Comparison of ENCODE assay signal across 2 cellular contexts in the genomic region with DNA sequence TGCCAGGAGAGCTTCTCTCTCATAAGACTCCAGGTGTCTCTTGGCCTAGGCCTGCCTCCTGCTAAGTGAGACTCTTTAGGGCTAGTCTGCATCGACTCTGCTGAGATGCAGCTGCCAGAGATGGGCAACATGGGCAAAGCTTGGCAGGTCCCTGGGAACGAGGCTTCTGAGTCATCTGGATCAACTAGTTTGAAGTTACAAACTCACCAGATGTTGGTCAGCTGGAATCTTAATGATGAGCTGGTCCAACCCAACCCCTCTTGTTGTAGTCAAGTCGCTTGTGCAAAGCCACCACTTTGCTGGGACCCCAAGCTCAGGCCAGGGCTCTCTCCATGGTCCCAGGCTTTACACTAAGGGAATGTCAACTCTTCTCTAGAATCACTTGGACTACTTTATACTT. TPM values are rescaled to one million over a fixed set of nuclear protein-coding genes. Genes with fewer than 3 reads are reported as not detected.
"Had no signal": no experiment of that assay in that cellular context is flagged by ENCODE, and none has a peak within 500 bp of the region (broad histone marks: within the 10 kb centered on the region; RNA-seq: fewer than 3 reads in every experiment).

No MANE protein-coding gene starts in this region.

RNA-seq across cellular contexts. Expression of a gene that starts 38.9 kb away (rescaled TPM):
- total RNA-seq: foreskin keratinocyte, smooth muscle cell had no signal
